23 cellular contexts compared by ENCODE assay signal in the genomic region with DNA sequence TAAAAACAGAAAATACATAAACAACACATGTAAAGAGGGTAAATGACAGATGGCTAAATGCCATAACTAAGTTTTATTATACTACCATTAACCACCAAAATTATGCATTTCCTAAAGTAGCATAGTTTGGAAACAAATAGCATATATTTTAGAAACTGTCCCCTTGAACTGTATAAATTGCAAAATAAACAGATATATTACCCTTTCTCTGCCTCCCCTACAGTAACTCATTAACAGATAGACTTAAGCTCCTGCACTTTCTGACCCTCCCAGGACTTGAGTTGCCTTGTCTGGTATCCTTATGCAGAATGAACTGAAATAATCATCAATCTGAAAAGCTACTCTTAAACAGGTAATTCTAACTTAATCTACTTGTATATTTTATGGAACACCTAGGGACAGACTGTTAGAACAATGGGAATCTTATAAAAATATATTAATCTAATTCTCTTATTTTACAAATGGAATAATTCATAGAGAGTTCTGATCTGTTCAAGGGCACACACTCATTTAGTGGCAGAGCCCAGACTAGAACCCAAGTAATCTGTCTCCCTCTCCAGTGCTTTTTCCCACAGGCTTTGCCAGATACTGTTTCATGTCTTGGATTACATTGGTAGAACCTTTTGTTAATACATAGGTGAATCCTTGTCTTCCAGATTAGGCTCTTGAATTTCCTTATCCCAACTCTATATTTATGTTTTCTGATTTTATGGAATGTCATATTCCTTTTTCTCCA.
"Had no signal": no experiment of that assay in that cellular context is flagged by ENCODE, and none has a peak within 500 bp of the region (broad histone marks: within the 10 kb centered on the region; RNA-seq: fewer than 3 reads in every experiment).

No MANE protein-coding gene starts in this region.

- ATAC-seq: gastrocnemius medialis; naive thymus-derived CD4-positive, alpha-beta T cell; psoas muscle; WTC11 had no signal

- H3K36me3 ChIP-seq: colonic mucosa, gastrocnemius medialis, left ventricle myocardium inferior, right atrium auricular region, spleen, tibial nerve had no signal

- H3K4me3 ChIP-seq: colonic mucosa, dorsolateral prefrontal cortex, gastrocnemius medialis, left ventricle myocardium inferior, psoas muscle, right atrium auricular region, spleen, tibial nerve had no signal

- DNase-seq: activated CD4-positive, alpha-beta T cell treated with anti-CD3 and anti-CD28 coated beads for 1 hour; activated CD4-positive, alpha-beta T cell treated with anti-CD3 and anti-CD28 coated beads, Interleukin-2, amount 50 U/mL, for 4 hours; activated effector memory CD4-positive, alpha-beta T cell treated with Interleukin-2 at 50 U/mL for 16 hours; activated naive CD4-positive, alpha-beta T cell treated with Interleukin-2 at 50 U/mL for 16 hours; anterior cingulate cortex; cerebellar nuclear complex; colonic mucosa; dorsolateral prefrontal cortex; effector memory CD4-positive, alpha-beta T cell; gastrocnemius medialis; glutamatergic neuron; kidney; left ventricle myocardium inferior; naive thymus-derived CD4-positive, alpha-beta T cell; nucleus accumbens; psoas muscle; spleen; stimulated activated naive CD4-positive, alpha-beta T cell treated with Interleukin-2 at 50 U/mL for 16 hours; T-helper 2 cell had no signal

- H3K9me3 ChIP-seq: colonic mucosa, gastrocnemius medialis, left ventricle myocardium inferior, psoas muscle, right atrium auricular region, spleen, tibial nerve had no signal

- H3K27ac ChIP-seq: colonic mucosa, dorsolateral prefrontal cortex, gastrocnemius medialis, left ventricle myocardium inferior, parathyroid adenoma, psoas muscle, right atrium auricular region, spleen, tibial nerve had no signal

- FAIRE-seq: kidney had no signal

- H3K4me1 ChIP-seq: colonic mucosa, gastrocnemius medialis, left ventricle myocardium inferior, parathyroid adenoma, right atrium auricular region, tibial nerve had no signal

- H3K27me3 ChIP-seq: colonic mucosa, dorsolateral prefrontal cortex, gastrocnemius medialis, right atrium auricular region, spleen, tibial nerve had no signal
